In genomic region chr21:33360871-33361602, GRCh38 we compare ENCODE assay signal across 8 cellular contexts. TPM values are rescaled to one million over a fixed set of nuclear protein-coding genes. Genes with fewer than 3 reads are reported as not detected.
A peak's percentile ranks its signal among the peaks of the same experiment; 100 is the strongest.
DNase-seq lines count a peak whose midpoint lies in the region; ATAC-seq and TF ChIP-seq lines count a peak whose summit lies in the region.

No MANE protein-coding gene starts in this region.

- H3K27ac Mint-ChIP-seq in activated T-helper 1 cell treated with anti-CD3 and anti-CD28 coated beads, Interleukin-12 subunit alpha, Interleukin-12 subunit beta, Interleukin-2, Interleukin-4 antibody, amounts not matched to agents 30 ng/mL and 10 ng/mL and 1 ng/mL, durations not matched to agents 14 hours and 24 hours and 36 hours = peak overlapping the region; percentile 64
- no peak overlapping the region for H3K27ac Mint-ChIP-seq in neural crest cell (ENCODE audit: unreplicated experiment)
- peak overlapping the region in 1 of 2 donors; percentile 26 for H3K27ac Mint-ChIP-seq in stimulated activated naive CD8-positive, alpha-beta T cell treated with anti-CD3 and anti-CD28 coated beads, Interleukin-15, amount 100 ng/mL, for 72 hours

- H3K36me3 ChIP-seq in Peyer's patch = peaks cover 0 to 8% (median 0%) of the 10 kb centered on the region in 3 donors

- TF ChIP-seq CTCF in Peyer's patch (IDR thresholded peaks at IDR 0.05) = peak; percentile 82 to 96 (median 93)
- TF ChIP-seq CTCF in fibroblast of mammary gland (conservative IDR thresholded peaks at IDR 0.05; ENCODE audit: control insufficient read depth, insufficient read depth, low read depth, low read length) = peak; percentile 94
- peak; percentile 95 for TF ChIP-seq CTCF in neural crest cell (conservative IDR thresholded peaks at IDR 0.05)

- intact Hi-C loops in activated T-helper 1 cell treated with anti-CD3 and anti-CD28 coated beads, Interleukin-12 subunit alpha, Interleukin-12 subunit beta, Interleukin-2, Interleukin-4 antibody, amounts not matched to agents 30 ng/mL and 10 ng/mL and 1 ng/mL, durations not matched to agents 14 hours and 24 hours and 36 hours (cut with micrococcal nuclease) = loop anchor here (1.0 kb wide), 5 partner anchors 22 to 162 kb away; no protein-coding TSS in a partner anchor

- H3K27ac ChIP-seq in Peyer's patch = peak overlapping the region; percentile 62 to 79 (median 69)

- H3K4me3 ChIP-seq in Peyer's patch = peak overlapping the region; percentile 5 to 35 (median 28)
- no peak overlapping the region for H3K4me3 ChIP-seq in fibroblast of mammary gland (ENCODE audit: control insufficient read depth, low read depth, low read length)

- no peaks in the 10 kb centered on the region for H3K27me3 ChIP-seq in Peyer's patch

- peak; percentile 78 for ATAC-seq in GM21619 (IDR thresholded peaks at IDR 0.05; ENCODE audit: unreplicated experiment)
- ATAC-seq in stimulated activated naive CD8-positive, alpha-beta T cell treated with anti-CD3 and anti-CD28 coated beads, Interleukin-15, amount 100 ng/mL, for 72 hours = peak; percentile 90

- H3K36me3 Mint-ChIP-seq in activated T-helper 1 cell treated with anti-CD3 and anti-CD28 coated beads, Interleukin-12 subunit alpha, Interleukin-12 subunit beta, Interleukin-2, Interleukin-4 antibody, amounts not matched to agents 30 ng/mL and 10 ng/mL and 1 ng/mL, durations not matched to agents 14 hours and 24 hours and 36 hours (ENCODE audit: low read depth) = peaks cover 11% of the 10 kb centered on the region
- peaks cover 6% of the 10 kb centered on the region for H3K36me3 Mint-ChIP-seq in neural crest cell (ENCODE audit: low read depth)

- H3K9me3 Mint-ChIP-seq in activated T-helper 1 cell treated with anti-CD3 and anti-CD28 coated beads, Interleukin-12 subunit alpha, Interleukin-12 subunit beta, Interleukin-2, Interleukin-4 antibody, amounts not matched to agents 30 ng/mL and 10 ng/mL and 1 ng/mL, durations not matched to agents 14 hours and 24 hours and 36 hours = peaks cover 3% of the 10 kb centered on the region
- H3K9me3 Mint-ChIP-seq in neural crest cell = no peaks in the 10 kb centered on the region
- peaks cover 1 to 2% of the 10 kb centered on the region in 2 donors for H3K9me3 Mint-ChIP-seq in stimulated activated naive CD8-positive, alpha-beta T cell treated with anti-CD3 and anti-CD28 coated beads, Interleukin-15, amount 100 ng/mL, for 72 hours

- H3K9me3 ChIP-seq in Peyer's patch = no peaks in the 10 kb centered on the region

- TF ChIP-seq POLR2A in Peyer's patch (IDR thresholded peaks at IDR 0.05) = no peak

- peak overlapping the region; percentile 83 for H3K4me3 Mint-ChIP-seq in activated T-helper 1 cell treated with anti-CD3 and anti-CD28 coated beads, Interleukin-12 subunit alpha, Interleukin-12 subunit beta, Interleukin-2, Interleukin-4 antibody, amounts not matched to agents 30 ng/mL and 10 ng/mL and 1 ng/mL, durations not matched to agents 14 hours and 24 hours and 36 hours
- H3K4me3 Mint-ChIP-seq in neural crest cell = peak overlapping the region; percentile 7
- peak overlapping the region; percentile 69 to 85 for H3K4me3 Mint-ChIP-seq in stimulated activated naive CD8-positive, alpha-beta T cell treated with anti-CD3 and anti-CD28 coated beads, Interleukin-15, amount 100 ng/mL, for 72 hours

- H3K4me1 ChIP-seq in Peyer's patch = peaks cover 0 to 19% (median 7%) of the 10 kb centered on the region in 4 donors

- H3K27me3 Mint-ChIP-seq in activated T-helper 1 cell treated with anti-CD3 and anti-CD28 coated beads, Interleukin-12 subunit alpha, Interleukin-12 subunit beta, Interleukin-2, Interleukin-4 antibody, amounts not matched to agents 30 ng/mL and 10 ng/mL and 1 ng/mL, durations not matched to agents 14 hours and 24 hours and 36 hours (ENCODE audit: insufficient read depth) = no peaks in the 10 kb centered on the region
- peaks cover 29% of the 10 kb centered on the region for H3K27me3 Mint-ChIP-seq in neural crest cell (ENCODE audit: low read depth)
- no peaks in the 10 kb centered on the region for H3K27me3 Mint-ChIP-seq in stimulated activated naive CD8-positive, alpha-beta T cell treated with anti-CD3 and anti-CD28 coated beads, Interleukin-15, amount 100 ng/mL, for 72 hours

- DNase-seq in DMS 273 treated with DMSO at 0.1 percent for 48 hours (lab: John Stamatoyannopoulos, UW) = peak; percentile 55
- DNase-seq in Kasumi-1 (lab: John Stamatoyannopoulos, UW) = peak; percentile 63 to 69
- peak; percentile 84 to 93 (median 90) for DNase-seq in Peyer's patch
- peak; percentile 72 for DNase-seq in activated T-helper 1 cell treated with anti-CD3 and anti-CD28 coated beads, Interleukin-12 subunit alpha, Interleukin-12 subunit beta, Interleukin-2, Interleukin-4 antibody, amounts not matched to agents 30 ng/mL and 10 ng/mL and 1 ng/mL, durations not matched to agents 14 hours and 24 hours and 36 hours (ENCODE audit: low spot score)
- peak; percentile 90 for DNase-seq in fibroblast of mammary gland (ENCODE audit: low read depth)
- DNase-seq in neural crest cell (ENCODE audit: low read depth, low spot score) = peak; percentile 71
- peak; percentile 82 for DNase-seq in stimulated activated naive CD8-positive, alpha-beta T cell treated with anti-CD3 and anti-CD28 coated beads, Interleukin-15, amount 100 ng/mL, for 72 hours

- peaks cover 21% of the 10 kb centered on the region for H3K4me1 Mint-ChIP-seq in activated T-helper 1 cell treated with anti-CD3 and anti-CD28 coated beads, Interleukin-12 subunit alpha, Interleukin-12 subunit beta, Interleukin-2, Interleukin-4 antibody, amounts not matched to agents 30 ng/mL and 10 ng/mL and 1 ng/mL, durations not matched to agents 14 hours and 24 hours and 36 hours (ENCODE audit: low read depth)
- peaks cover 13% of the 10 kb centered on the region for H3K4me1 Mint-ChIP-seq in neural crest cell
- peaks cover 15% of the 10 kb centered on the region for H3K4me1 Mint-ChIP-seq in stimulated activated naive CD8-positive, alpha-beta T cell treated with anti-CD3 and anti-CD28 coated beads, Interleukin-15, amount 100 ng/mL, for 72 hours

RNA-seq across cellular contexts. Expression of gene IFNAR1, which starts 36.3 kb away (rescaled TPM):
- total RNA-seq in Peyer's patch (10 to 100 TPM; 14.9 to 23.1 (median 21.9) TPM), neural crest cell (18.0 and 18.9 TPM in 2 replicates)
- total RNA-seq in activated T-helper 1 cell treated with anti-CD3 and anti-CD28 coated beads, Interleukin-12 subunit alpha, Interleukin-12 subunit beta, Interleukin-2, Interleukin-4 antibody, amounts not matched to agents 30 ng/mL and 10 ng/mL and 1 ng/mL, durations not matched to agents 14 hours and 24 hours and 36 hours = 20.4 and 20.7 TPM in 2 replicates

RNA-seq across cellular contexts. Expression of gene IFNGR2, which starts 42.2 kb away (rescaled TPM):
- total RNA-seq in Peyer's patch = 10 to 100 TPM; 53.7 to 96.3 (median 67.6) TPM
- 3.4 and 3.7 TPM in 2 replicates for total RNA-seq in activated T-helper 1 cell treated with anti-CD3 and anti-CD28 coated beads, Interleukin-12 subunit alpha, Interleukin-12 subunit beta, Interleukin-2, Interleukin-4 antibody, amounts not matched to agents 30 ng/mL and 10 ng/mL and 1 ng/mL, durations not matched to agents 14 hours and 24 hours and 36 hours
- total RNA-seq in neural crest cell = 38.9 and 40.5 TPM in 2 replicates

Comparison
In these comparisons a context has a peak if more than half of its experiments do, and no peak if none do; other contexts are left out.
1. H3K4me3 Mint-ChIP-seq: peak in every context shown above with its lines; median percentile 83 in activated T-helper 1 cell treated with anti-CD3 and anti-CD28 coated beads, Interleukin-12 subunit alpha, Interleukin-12 subunit beta, Interleukin-2, Interleukin-4 antibody, amounts not matched to agents 30 ng/mL and 10 ng/mL and 1 ng/mL, durations not matched to agents 14 hours and 24 hours and 36 hours; 77 in stimulated activated naive CD8-positive, alpha-beta T cell treated with anti-CD3 and anti-CD28 coated beads, Interleukin-15, amount 100 ng/mL, for 72 hours; 7 in neural crest cell.